In genomic region chr2:196176142-196176738, GRCh38 we compare ENCODE assay signal across 8 cellular contexts.
DNase-seq lines count a peak whose midpoint lies in the region; ATAC-seq lines count a peak whose summit lies in the region.

No MANE protein-coding gene starts in this region.

- DNase-seq in activated T-cell treated with anti-CD3 and anti-CD28 coated beads for 1 hour (ENCODE audit: low read depth): peak; percentile 67
- peak; percentile 79 for DNase-seq in stimulated activated CD4-positive, alpha-beta T cell treated with anti-CD3 and anti-CD28 coated beads, Interleukin-1b, Interleukin-23, amount 100 ng/mL, for 48 hours
- no peak for DNase-seq in inferior parietal cortex (ENCODE audit: extremely low spot score)
- no peak for DNase-seq in AML-193 (lab: John Stamatoyannopoulos, UW)
- DNase-seq in EL: no peak
- no peak for DNase-seq in D341Med (ENCODE audit: low spot score)

- ATAC-seq in GM19397 (IDR thresholded peaks at IDR 0.05; ENCODE audit: unreplicated experiment) (peak; percentile 63), HG03439 (IDR thresholded peaks at IDR 0.05; ENCODE audit: unreplicated experiment) (peak; percentile 57)

Comparison
In these comparisons a context has a peak if more than half of its experiments do, and no peak if none do; other contexts are left out.
1. DNase-seq: peak in activated T-cell treated with anti-CD3 and anti-CD28 coated beads for 1 hour (single experiment) and stimulated activated CD4-positive, alpha-beta T cell treated with anti-CD3 and anti-CD28 coated beads, Interleukin-1b, Interleukin-23, amount 100 ng/mL, for 48 hours (single experiment); none in inferior parietal cortex (single experiment), AML-193 (0 of 2), EL (single experiment) and D341Med (single experiment).